In genomic region chr10:85922363-85923129, GRCh38 we compare ENCODE assay signal across 23 cellular contexts.
DNase-seq lines count a peak whose midpoint lies in the region; ATAC-seq and TF ChIP-seq lines count a peak whose summit lies in the region.
"Had no signal": no experiment of that assay in that cellular context is flagged by ENCODE, and none has a peak within 500 bp of the region (broad histone marks: within the 10 kb centered on the region; RNA-seq: fewer than 3 reads in every experiment).

No MANE protein-coding gene starts in this region.

- POLR2A ChIA-PET in HEK293 (lab: Yijun Ruan, JAX) = no interaction called here

- H3K4me1 Mint-ChIP-seq in activated CD4-positive, alpha-beta T cell treated with anti-CD3 and anti-CD28 coated beads, Interleukin-2, amount 10 ng/mL, durations not matched to agents 24 days and 14 days = no peaks in the 10 kb centered on the region
- H3K4me1 Mint-ChIP-seq: CD8-positive, alpha-beta memory T cell had no signal

- no peak overlapping the region for H3K4me3 Mint-ChIP-seq in activated CD4-positive, alpha-beta T cell treated with anti-CD3 and anti-CD28 coated beads, Interleukin-2, amount 10 ng/mL, durations not matched to agents 24 days and 14 days
- H3K4me3 Mint-ChIP-seq: CD8-positive, alpha-beta memory T cell; IgD-negative memory B cell had no signal

- no peaks in the 10 kb centered on the region for H3K36me3 ChIP-seq in HEK293 (ENCODE audit: control insufficient read depth in 2 of 2, insufficient read depth in 1 of 2, low read length in 2 of 2)
- H3K36me3 ChIP-seq in esophagus muscularis mucosa = no peaks in the 10 kb centered on the region
- no peaks in the 10 kb centered on the region for H3K36me3 ChIP-seq in uterus
- H3K36me3 ChIP-seq: MG63 had no signal

- no peak for TF ChIP-seq EP300 in esophagus muscularis mucosa (IDR thresholded peaks at IDR 0.05)

- 48% methylated on average over 6 of the region's 9 CpGs for WGBS in esophagus muscularis mucosa

- H3K4me3 ChIP-seq in HEK293 (ENCODE audit: low read depth, low read length) = no peak overlapping the region
- no peak overlapping the region for H3K4me3 ChIP-seq in esophagus muscularis mucosa
- H3K4me3 ChIP-seq in uterus = no peak overlapping the region
- H3K4me3 ChIP-seq: MG63, PC-9 had no signal

- H3K9me3 Mint-ChIP-seq in activated CD4-positive, alpha-beta T cell treated with anti-CD3 and anti-CD28 coated beads, Interleukin-2, amount 10 ng/mL, durations not matched to agents 24 days and 14 days = no peaks in the 10 kb centered on the region
- H3K9me3 Mint-ChIP-seq: CD8-positive, alpha-beta memory T cell; IgD-negative memory B cell had no signal

- H3K9me3 ChIP-seq in HEK293 (ENCODE audit: control insufficient read depth, insufficient read depth, low read depth, low read length) (no peaks in the 10 kb centered on the region), esophagus muscularis mucosa (no peaks in the 10 kb centered on the region), uterus (no peaks in the 10 kb centered on the region)
- H3K9me3 ChIP-seq: MG63 had no signal

- DNase-seq in activated CD4-positive, alpha-beta T cell treated with anti-CD3 and anti-CD28 coated beads, Interleukin-2, amount 10 ng/mL, durations not matched to agents 24 days and 14 days = peak; percentile 33
- DNase-seq in activated CD4-positive, alpha-beta T cell treated with anti-CD3 and anti-CD28 coated beads for 48 hours = no peak
- DNase-seq in esophagus muscularis mucosa (ENCODE audit: extremely low spot score) (peak; percentile 80), uterus (peak; percentile 36 to 52), foreskin melanocyte (no peak)
- DNase-seq: C1 segment of cervical spinal cord; CD8-positive, alpha-beta memory T cell; H7; Kasumi-1; MG63; NCI-H1092; NCI-H1436 treated with DMSO at 0.1 percent for 48 hours; NCI-H2029; NCI-H510A treated with DMSO at 0.1 percent for 48 hours; NCI-H82; PC-9; SIG-M5 had no signal

- no peaks in the 10 kb centered on the region for H3K27me3 Mint-ChIP-seq in activated CD4-positive, alpha-beta T cell treated with anti-CD3 and anti-CD28 coated beads, Interleukin-2, amount 10 ng/mL, durations not matched to agents 24 days and 14 days

- TF ChIP-seq POLR2A in esophagus muscularis mucosa (IDR thresholded peaks at IDR 0.05; ENCODE audit: low read depth) (no peak), uterus (IDR thresholded peaks at IDR 0.05) (no peak)

- intact Hi-C loops in activated CD4-positive, alpha-beta T cell treated with anti-CD3 and anti-CD28 coated beads, Interleukin-2, amount 10 ng/mL, durations not matched to agents 24 days and 14 days (cut with micrococcal nuclease) = no loop called here
- intact Hi-C loops in esophagus muscularis mucosa (cut with DNase I) (no loop called here), uterus (cut with DNase I; ENCODE audit: low total_unique reads) (no loop called here)

- H3K27ac Mint-ChIP-seq in activated CD4-positive, alpha-beta T cell treated with anti-CD3 and anti-CD28 coated beads, Interleukin-2, amount 10 ng/mL, durations not matched to agents 24 days and 14 days = no peak overlapping the region
- H3K27ac Mint-ChIP-seq: IgD-negative memory B cell had no signal

- CTCF ChIA-PET in HEK293 (lab: Yijun Ruan, JAX) = no interaction called here

- H3K4me1 ChIP-seq in HEK293 (ENCODE audit: control insufficient read depth, insufficient read depth, low read length) (peaks cover 5% of the 10 kb centered on the region; the same call in 1 of the 2 replicates), esophagus muscularis mucosa (peaks cover 8 to 44% (median 40%) of the 10 kb centered on the region in 4 donors), uterus (peaks cover 0 to 4% of the 10 kb centered on the region in 2 donors)

- no peak for TF ChIP-seq CTCF in HEK293 (tag by site-specific recombination; IDR thresholded peaks at IDR 0.05)
- TF ChIP-seq CTCF in esophagus muscularis mucosa (IDR thresholded peaks at IDR 0.05) = no peak
- TF ChIP-seq CTCF in uterus (IDR thresholded peaks at IDR 0.05) = no peak

- no peaks in the 10 kb centered on the region for H3K27me3 ChIP-seq in esophagus muscularis mucosa
- H3K27me3 ChIP-seq in uterus = no peaks in the 10 kb centered on the region
- H3K27me3 ChIP-seq: MG63 had no signal

- no peak overlapping the region for H3K27ac ChIP-seq in HEK293 (ENCODE audit: extremely low read depth, low read depth, low read length)
- H3K27ac ChIP-seq in esophagus muscularis mucosa (replicated peaks in 1 of 4) = peak overlapping the region in 1 of 4 donors; percentile 36
- H3K27ac ChIP-seq in uterus = peak overlapping the region; percentile 24 to 52
- H3K27ac ChIP-seq: HL-60, PC-9, RWPE1 had no signal

- no peaks in the 10 kb centered on the region for H3K36me3 Mint-ChIP-seq in activated CD4-positive, alpha-beta T cell treated with anti-CD3 and anti-CD28 coated beads, Interleukin-2, amount 10 ng/mL, durations not matched to agents 24 days and 14 days (ENCODE audit: low read depth)
- H3K36me3 Mint-ChIP-seq: CD8-positive, alpha-beta memory T cell had no signal

- no peak for ATAC-seq in GM19324 (IDR thresholded peaks at IDR 0.05; ENCODE audit: low FRiP score, unreplicated experiment)
- ATAC-seq: SK-N-SH treated with all-trans-retinoic acid at 6 μM for 48 hours had no signal

TF ChIP-seq in HEK293, 187 proteins besides CTCF, POLR2A, EP300 and RAD21:
- TF ChIP-seq FEZF1 (tag by site-specific recombination; IDR thresholded peaks at IDR 0.05) (0 out of 2 replicates have a peak, but pooled peaks have one; percentile 21), ZNF830 (tag by site-specific recombination; IDR thresholded peaks at IDR 0.05; ENCODE audit: low read depth) (no peak), ZBTB48 (tag by site-specific recombination; IDR thresholded peaks at IDR 0.05) (no peak), ZNF843 (tag by site-specific recombination; IDR thresholded peaks at IDR 0.05) (0 out of 2 replicates have a peak, but pooled peaks have one; percentile 39)
TF ChIP-seq in HEK293: peak in this region for 2.

Comparison
In these comparisons a context has a peak if more than half of its experiments do, and no peak if none do; other contexts are left out.
1. DNase-seq: peak in activated CD4-positive, alpha-beta T cell treated with anti-CD3 and anti-CD28 coated beads, Interleukin-2, amount 10 ng/mL, durations not matched to agents 24 days and 14 days (single experiment), esophagus muscularis mucosa (single experiment) and uterus (2 of 2); none in activated CD4-positive, alpha-beta T cell treated with anti-CD3 and anti-CD28 coated beads for 48 hours (single experiment) and foreskin melanocyte (single experiment).